In the genomic region with DNA sequence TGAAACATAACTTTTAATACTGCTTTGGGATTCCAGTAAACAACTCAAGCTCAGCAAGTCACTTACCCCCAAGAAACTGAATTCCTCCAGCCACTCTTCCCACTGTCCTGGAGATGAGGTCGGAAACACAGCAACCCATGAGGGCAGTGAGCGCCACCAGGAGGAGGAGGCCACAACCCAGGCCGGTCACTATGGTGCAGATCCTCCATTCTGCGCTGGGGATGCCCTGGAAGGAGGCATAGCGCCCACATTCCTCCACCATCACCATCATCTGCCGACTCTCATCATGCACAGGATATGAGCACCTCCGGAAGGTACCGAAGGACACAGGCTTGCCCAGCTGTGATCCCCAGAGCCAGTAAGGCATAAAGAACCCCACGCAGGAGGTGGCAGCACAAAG, we compare ENCODE assay signal across 1 cellular context.
TF ChIP-seq lines count a peak whose summit lies in the region.

No MANE protein-coding gene starts in this region.

TF ChIP-seq in IMR-90, 13 proteins besides CTCF, POLR2A, EP300 and RAD21:
- TF ChIP-seq RCOR1 (IDR thresholded peaks at IDR 0.05; ENCODE audit: insufficient replicate concordance, low read length) (no peak), MXI1 (IDR thresholded peaks at IDR 0.05; ENCODE audit: borderline replicate concordance, low read depth, low read length) (no peak), NFE2L2 (IDR thresholded peaks at IDR 0.05; ENCODE audit: low read depth, low read length) (no peak), MAZ (IDR thresholded peaks at IDR 0.05; ENCODE audit: borderline replicate concordance, low read depth, low read length) (no peak), CEBPB (IDR thresholded peaks at IDR 0.05; ENCODE audit: low read depth, low read length) (no peak), BHLHE40 (IDR thresholded peaks at IDR 0.05; ENCODE audit: low read depth, low read length) (no peak), USF2 (IDR thresholded peaks at IDR 0.05; ENCODE audit: low read depth, low read length) (no peak), FOS (IDR thresholded peaks at IDR 0.05; ENCODE audit: low read depth, low read length) (no peak), SMC3 (IDR thresholded peaks at IDR 0.05; ENCODE audit: low read depth, low read length) (no peak), MAFK (IDR thresholded peaks at IDR 0.05; ENCODE audit: low read depth, low read length) (no peak), RFX5 (IDR thresholded peaks at IDR 0.05; ENCODE audit: low read depth, low read length) (no peak), CHD1 (IDR thresholded peaks at IDR 0.05; ENCODE audit: low read depth, low read length) (no peak)
- TF ChIP-seq, protein P1, sequence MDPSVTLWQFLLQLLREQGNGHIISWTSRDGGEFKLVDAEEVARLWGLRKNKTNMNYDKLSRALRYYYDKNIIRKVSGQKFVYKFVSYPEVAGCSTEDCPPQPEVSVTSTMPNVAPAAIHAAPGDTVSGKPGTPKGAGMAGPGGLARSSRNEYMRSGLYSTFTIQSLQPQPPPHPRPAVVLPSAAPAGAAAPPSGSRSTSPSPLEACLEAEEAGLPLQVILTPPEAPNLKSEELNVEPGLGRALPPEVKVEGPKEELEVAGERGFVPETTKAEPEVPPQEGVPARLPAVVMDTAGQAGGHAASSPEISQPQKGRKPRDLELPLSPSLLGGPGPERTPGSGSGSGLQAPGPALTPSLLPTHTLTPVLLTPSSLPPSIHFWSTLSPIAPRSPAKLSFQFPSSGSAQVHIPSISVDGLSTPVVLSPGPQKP (IDR thresholded peaks at IDR 0.05; ENCODE audit: borderline replicate concordance, low read depth, low read length) = no peak
